In the genomic region with DNA sequence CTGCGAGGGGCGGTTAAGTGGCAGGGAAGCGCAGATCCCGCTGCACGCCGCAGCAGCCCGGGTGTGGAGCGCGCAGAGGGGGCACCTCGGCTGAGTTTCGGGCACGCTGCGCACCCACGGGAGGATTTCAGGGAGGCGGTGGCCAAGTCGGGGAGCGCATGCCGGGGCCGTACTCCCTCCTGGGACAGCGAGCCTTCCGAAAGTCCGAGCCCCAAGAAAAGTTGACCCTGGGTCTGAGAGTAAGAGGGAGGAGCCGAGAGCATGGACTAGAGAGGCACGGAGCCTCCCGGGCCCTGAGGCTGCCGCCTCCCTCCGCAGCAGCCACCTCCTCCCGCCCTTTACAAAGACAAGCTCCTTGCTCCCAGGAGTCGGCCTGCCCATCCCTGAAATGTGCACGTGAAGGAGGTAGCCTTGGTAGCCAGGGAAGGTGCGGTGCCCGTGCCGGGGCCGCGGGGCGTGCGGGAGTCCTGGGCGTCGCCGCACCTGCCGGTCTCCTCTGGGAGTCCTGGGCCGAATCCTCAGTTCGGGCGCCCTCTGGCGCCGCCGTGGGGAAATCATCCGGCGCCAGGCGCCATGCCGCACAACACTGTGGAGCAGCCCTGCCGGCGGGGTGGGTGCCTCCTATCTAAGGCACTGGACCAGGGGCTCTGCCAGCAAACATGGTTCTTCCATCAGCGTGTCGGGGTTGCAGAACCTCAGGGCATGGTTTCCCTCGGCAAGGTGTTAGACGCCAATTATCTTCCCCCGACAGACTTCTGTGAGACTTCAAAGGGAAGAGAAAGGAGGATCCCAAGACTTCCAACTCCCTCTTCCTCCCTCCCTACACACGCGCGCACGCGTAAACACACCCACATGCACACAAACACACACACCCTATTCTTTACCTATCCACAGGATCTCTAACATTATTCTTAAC, we compare ENCODE assay signal across 8 cellular contexts.
DNase-seq lines count a peak whose midpoint lies in the region; ATAC-seq and TF ChIP-seq lines count a peak whose summit lies in the region.

No MANE protein-coding gene starts in this region.

- peak; percentile 95 for TF ChIP-seq CTCF in endodermal cell (conservative IDR thresholded peaks at IDR 0.05)

- H3K4me1 ChIP-seq in endodermal cell (ENCODE audit: control insufficient read depth, insufficient read depth, low read length) = no peaks in the 10 kb centered on the region

- peaks cover 39% of the 10 kb centered on the region for H3K27me3 ChIP-seq in endodermal cell (ENCODE audit: control insufficient read depth, insufficient read depth, low read length, poor library complexity, severe bottlenecking)

- no peak overlapping the region for H3K27ac Mint-ChIP-seq in endodermal cell

- H3K36me3 ChIP-seq in endodermal cell (ENCODE audit: control insufficient read depth, insufficient read depth, low read length) = no peaks in the 10 kb centered on the region

- peak overlapping the region; percentile 69 for H3K4me3 Mint-ChIP-seq in endodermal cell

- no peak overlapping the region for H3K9ac ChIP-seq in endodermal cell (ENCODE audit: extremely low read depth, low read length, poor library complexity, severe bottlenecking)

- peaks cover 17% of the 10 kb centered on the region for H3K4me1 Mint-ChIP-seq in endodermal cell

- H3K4me3 ChIP-seq in endodermal cell (ENCODE audit: low read length) = peak overlapping the region; percentile 81

- H3K36me3 Mint-ChIP-seq in endodermal cell (ENCODE audit: low read depth) = no peaks in the 10 kb centered on the region

- peaks cover 43% of the 10 kb centered on the region for H3K27me3 Mint-ChIP-seq in endodermal cell (ENCODE audit: insufficient read depth)

- H3K9me3 Mint-ChIP-seq in endodermal cell = peaks cover 4% of the 10 kb centered on the region

- peak; percentile 21 to 86 (median 60) for DNase-seq in C1 segment of cervical spinal cord (lab: John Stamatoyannopoulos, UW)
- DNase-seq in NCI-H774 (lab: John Stamatoyannopoulos, UW) = peak; percentile 84
- DNase-seq in activated CD8-positive, alpha-beta memory T cell treated with anti-CD3 and anti-CD28 coated beads for 1 hour (ENCODE audit: extremely low read depth in 1 of 2, low read depth in 1 of 2) = peak; percentile 19 to 45
- DNase-seq in endodermal cell = peak; percentile 97
- DNase-seq in midbrain (lab: John Stamatoyannopoulos, UW) = peak; percentile 82
- peak; percentile 5 to 36 for DNase-seq in stimulated activated CD8-positive, alpha-beta memory T cell treated with anti-CD3 and anti-CD28 coated beads, Interleukin-15, amount 100 ng/mL, for 4 hours (ENCODE audit: low read depth in 2 of 2)

- WGBS in endodermal cell (ENCODE audit: insufficient coverage in 1 of 2, insufficient read length in 1 of 2), 2 experiments = 4 to 11% methylated on average over 28 to 63 of the region's 63 CpGs

- ATAC-seq in GM19324 (IDR thresholded peaks at IDR 0.05; ENCODE audit: low FRiP score, unreplicated experiment) (peak; percentile 95), HG03442 (IDR thresholded peaks at IDR 0.05; ENCODE audit: unreplicated experiment) (peak; percentile 94)

- H3K27ac ChIP-seq in endodermal cell (ENCODE audit: low read depth, low read length) = no peak overlapping the region

- H3K9me3 ChIP-seq in endodermal cell (ENCODE audit: control insufficient read depth, low read length) = no peaks in the 10 kb centered on the region

Comparison
In these comparisons a context has a peak if more than half of its experiments do, and no peak if none do; other contexts are left out.
1. DNase-seq: peak in every context shown above with its lines; median percentile 97 in endodermal cell; 84 in NCI-H774; 82 in midbrain; 60 in C1 segment of cervical spinal cord; 32 in activated CD8-positive, alpha-beta memory T cell treated with anti-CD3 and anti-CD28 coated beads for 1 hour; 20 in stimulated activated CD8-positive, alpha-beta memory T cell treated with anti-CD3 and anti-CD28 coated beads, Interleukin-15, amount 100 ng/mL, for 4 hours.